In genomic region chr12:49021292-49021915, GRCh38 we compare ENCODE assay signal across 1 cellular context.
TF ChIP-seq lines count a peak whose summit lies in the region.

No MANE protein-coding gene starts in this region.

TF ChIP-seq in GM12878, 131 proteins besides CTCF, POLR2A, EP300 and RAD21:
- TF ChIP-seq SP1 (IDR thresholded peaks at IDR 0.05; ENCODE audit: low read depth, low read length), result no peak
- no peak for TF ChIP-seq HSF1 (IDR thresholded peaks at IDR 0.05; ENCODE audit: low read depth, low read length)
- no peak for TF ChIP-seq POU2F2 (IDR thresholded peaks at IDR 0.05; ENCODE audit: borderline replicate concordance, low read depth, low read length)
- no peak for TF ChIP-seq NFIC (IDR thresholded peaks at IDR 0.05; ENCODE audit: low read depth, low read length)
- TF ChIP-seq KAT2A (conservative IDR thresholded peaks at IDR 0.05; ENCODE audit: control insufficient read depth, low read depth, low read length), result no peak
- TF ChIP-seq BRCA1 (IDR thresholded peaks at IDR 0.05; ENCODE audit: low read depth, low read length), result no peak
- no peak for TF ChIP-seq SMAD1 (IDR thresholded peaks at IDR 0.05; ENCODE audit: low read depth, partially characterized antibody)
- TF ChIP-seq, protein P1, sequence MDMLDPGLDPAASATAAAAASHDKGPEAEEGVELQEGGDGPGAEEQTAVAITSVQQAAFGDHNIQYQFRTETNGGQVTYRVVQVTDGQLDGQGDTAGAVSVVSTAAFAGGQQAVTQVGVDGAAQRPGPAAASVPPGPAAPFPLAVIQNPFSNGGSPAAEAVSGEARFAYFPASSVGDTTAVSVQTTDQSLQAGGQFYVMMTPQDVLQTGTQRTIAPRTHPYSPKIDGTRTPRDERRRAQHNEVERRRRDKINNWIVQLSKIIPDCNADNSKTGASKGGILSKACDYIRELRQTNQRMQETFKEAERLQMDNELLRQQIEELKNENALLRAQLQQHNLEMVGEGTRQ (IDR thresholded peaks at IDR 0.05; ENCODE audit: borderline replicate concordance, low read depth, low read length), result no peak
- no peak for TF ChIP-seq ASH2L (IDR thresholded peaks at IDR 0.05; ENCODE audit: borderline replicate concordance, low read depth)
